Comparison of ENCODE assay signal across 9 cellular contexts in genomic region chr12:70920251-70920851, GRCh38. TPM values are rescaled to one million over a fixed set of nuclear protein-coding genes. Genes with fewer than 3 reads are reported as not detected.
A peak's percentile ranks its signal among the peaks of the same experiment; 100 is the strongest.
DNase-seq lines count a peak whose midpoint lies in the region; ATAC-seq and TF ChIP-seq lines count a peak whose summit lies in the region.
"Had no signal": no experiment of that assay in that cellular context is flagged by ENCODE, and none has a peak within 500 bp of the region (broad histone marks: within the 10 kb centered on the region; RNA-seq: fewer than 3 reads in every experiment).

A gene with protein sequence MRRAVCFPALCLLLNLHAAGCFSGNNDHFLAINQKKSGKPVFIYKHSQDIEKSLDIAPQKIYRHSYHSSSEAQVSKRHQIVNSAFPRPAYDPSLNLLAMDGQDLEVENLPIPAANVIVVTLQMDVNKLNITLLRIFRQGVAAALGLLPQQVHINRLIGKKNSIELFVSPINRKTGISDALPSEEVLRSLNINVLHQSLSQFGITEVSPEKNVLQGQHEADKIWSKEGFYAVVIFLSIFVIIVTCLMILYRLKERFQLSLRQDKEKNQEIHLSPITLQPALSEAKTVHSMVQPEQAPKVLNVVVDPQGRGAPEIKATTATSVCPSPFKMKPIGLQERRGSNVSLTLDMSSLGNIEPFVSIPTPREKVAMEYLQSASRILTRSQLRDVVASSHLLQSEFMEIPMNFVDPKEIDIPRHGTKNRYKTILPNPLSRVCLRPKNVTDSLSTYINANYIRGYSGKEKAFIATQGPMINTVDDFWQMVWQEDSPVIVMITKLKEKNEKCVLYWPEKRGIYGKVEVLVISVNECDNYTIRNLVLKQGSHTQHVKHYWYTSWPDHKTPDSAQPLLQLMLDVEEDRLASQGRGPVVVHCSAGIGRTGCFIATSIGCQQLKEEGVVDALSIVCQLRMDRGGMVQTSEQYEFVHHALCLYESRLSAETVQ (minus strand): TSS chr12:70920738. CDS start chr12:70920390, 348 bp downstream.

- CTCF ChIA-PET in activated naive CD4-positive, alpha-beta T cell treated with anti-CD3 and anti-CD28 coated beads, Interleukin-2, amount 10 ng/mL, durations not matched to agents 7 days and 5 days (lab: Charles Lee): no interaction called here

- H3K36me3 ChIP-seq in left ventricle myocardium inferior: no peaks in the 10 kb centered on the region
- no peaks in the 10 kb centered on the region for H3K36me3 ChIP-seq in body of pancreas (replicated peaks in 1 of 2; ENCODE audit: insufficient read depth in 1 of 2, low read depth in 2 of 2)
- no peaks in the 10 kb centered on the region for H3K36me3 ChIP-seq in aorta (ENCODE audit: control insufficient read depth in 1 of 2, insufficient read depth in 2 of 2, low read length in 1 of 2)

- no peaks in the 10 kb centered on the region for H3K9me3 Mint-ChIP-seq in mesothelial cell of epicardium
- no peaks in the 10 kb centered on the region for H3K9me3 Mint-ChIP-seq in activated naive CD4-positive, alpha-beta T cell treated with anti-CD3 and anti-CD28 coated beads, Interleukin-2, amount 10 ng/mL, durations not matched to agents 7 days and 5 days
- H3K9me3 Mint-ChIP-seq: activated T-cell treated with anti-CD3 and anti-CD28 coated beads, Interleukin-2, amount 50 U/mL, for 4 hours had no signal

- peaks cover 60% of the 10 kb centered on the region for H3K27me3 Mint-ChIP-seq in mesothelial cell of epicardium (ENCODE audit: low read depth)
- H3K27me3 Mint-ChIP-seq in activated naive CD4-positive, alpha-beta T cell treated with anti-CD3 and anti-CD28 coated beads, Interleukin-2, amount 10 ng/mL, durations not matched to agents 7 days and 5 days: peaks cover 12% of the 10 kb centered on the region

- no peaks in the 10 kb centered on the region for H3K36me3 Mint-ChIP-seq in mesothelial cell of epicardium
- no peaks in the 10 kb centered on the region for H3K36me3 Mint-ChIP-seq in activated naive CD4-positive, alpha-beta T cell treated with anti-CD3 and anti-CD28 coated beads, Interleukin-2, amount 10 ng/mL, durations not matched to agents 7 days and 5 days

- ATAC-seq in Right ventricle myocardium inferior (no peak), body of pancreas (no peak), aorta (ENCODE audit: low FRiP score) (no peak)
- ATAC-seq: activated T-cell treated with anti-CD3 and anti-CD28 coated beads, Interleukin-2, amount 50 U/mL, for 4 hours had no signal

- no peak within 1 kb of the TSS for H3K27ac Mint-ChIP-seq in mesothelial cell of epicardium
- no peak within 1 kb of the TSS for H3K27ac Mint-ChIP-seq in activated naive CD4-positive, alpha-beta T cell treated with anti-CD3 and anti-CD28 coated beads, Interleukin-2, amount 10 ng/mL, durations not matched to agents 7 days and 5 days

- TF ChIP-seq CTCF in left ventricle myocardium inferior (IDR thresholded peaks at IDR 0.05; ENCODE audit: borderline replicate concordance): no peak
- no peak for TF ChIP-seq CTCF in body of pancreas (IDR thresholded peaks at IDR 0.05)
- TF ChIP-seq CTCF in mesothelial cell of epicardium (IDR thresholded peaks at IDR 0.05; ENCODE audit: unreplicated experiment): no peak

- H3K4me1 ChIP-seq in left ventricle myocardium inferior (no peaks in the 10 kb centered on the region), body of pancreas (peaks cover 8% of the 10 kb centered on the region), aorta (ENCODE audit: control insufficient read depth in 1 of 2, insufficient read depth in 2 of 2, low read length in 2 of 2) (no peaks in the 10 kb centered on the region)

- H3K4me1 Mint-ChIP-seq in mesothelial cell of epicardium: peaks cover 1% of the 10 kb centered on the region
- no peaks in the 10 kb centered on the region for H3K4me1 Mint-ChIP-seq in activated naive CD4-positive, alpha-beta T cell treated with anti-CD3 and anti-CD28 coated beads, Interleukin-2, amount 10 ng/mL, durations not matched to agents 7 days and 5 days

- WGBS in body of pancreas, 2 donors: 2 to 4% methylated on average over 27 to 29 of the region's 29 CpGs
- 2% methylated on average over 29 of the region's 29 CpGs for WGBS in aorta, 2 donors

- H3K4me3 Mint-ChIP-seq in mesothelial cell of epicardium: peak within 1 kb of the TSS; percentile 21
- H3K4me3 Mint-ChIP-seq in activated naive CD4-positive, alpha-beta T cell treated with anti-CD3 and anti-CD28 coated beads, Interleukin-2, amount 10 ng/mL, durations not matched to agents 7 days and 5 days: no peak within 1 kb of the TSS
- H3K4me3 Mint-ChIP-seq: activated T-cell treated with anti-CD3 and anti-CD28 coated beads, Interleukin-2, amount 50 U/mL, for 4 hours had no signal

- H3K27ac ChIP-seq in left ventricle myocardium inferior (replicated peaks): no peak within 1 kb of the TSS
- no peak within 1 kb of the TSS for H3K27ac ChIP-seq in body of pancreas
- H3K27ac ChIP-seq in aorta (ENCODE audit: low read depth in 1 of 2, low read length in 2 of 2): no peak within 1 kb of the TSS

- H3K4me3 ChIP-seq in left ventricle myocardium inferior: peak within 1 kb of the TSS; percentile 9
- H3K4me3 ChIP-seq in body of pancreas: no peak within 1 kb of the TSS
- no peak within 1 kb of the TSS for H3K4me3 ChIP-seq in aorta (ENCODE audit: low read length in 2 of 2)

- no peak for DNase-seq in left ventricle myocardium inferior
- DNase-seq in Right ventricle myocardium inferior (ENCODE audit: missing footprints): no peak
- peak; percentile 6 to 52 (median 14) for DNase-seq in body of pancreas
- DNase-seq in mesothelial cell of epicardium (ENCODE audit: low spot score in 2 of 2, unreplicated experiment in 2 of 2): no peak
- peak; percentile 38 to 72 for DNase-seq in aorta
- no peak for DNase-seq in activated naive CD4-positive, alpha-beta T cell treated with anti-CD3 and anti-CD28 coated beads, Interleukin-2, amount 10 ng/mL, durations not matched to agents 7 days and 5 days
- no peak for DNase-seq in Kasumi-1 (lab: John Stamatoyannopoulos, UW)
- no peak for DNase-seq in NCI-H1436 (lab: John Stamatoyannopoulos, UW)
- DNase-seq: activated T-cell treated with anti-CD3 and anti-CD28 coated beads, Interleukin-2, amount 50 U/mL, for 4 hours had no signal

- H3K9me3 ChIP-seq in left ventricle myocardium inferior (replicated peaks) (no peaks in the 10 kb centered on the region), body of pancreas (no peaks in the 10 kb centered on the region), aorta (ENCODE audit: control insufficient read depth, low read length) (peaks cover 2% of the 10 kb centered on the region)

- H3K27me3 ChIP-seq in left ventricle myocardium inferior (ENCODE audit: low read depth) (peaks cover 47% of the 10 kb centered on the region), body of pancreas (peaks cover 0 to 7% of the 10 kb centered on the region in 2 donors), aorta (ENCODE audit: control insufficient read depth in 1 of 2, insufficient read depth in 2 of 2, low read length in 1 of 2) (no peaks in the 10 kb centered on the region)

- intact Hi-C loops in left ventricle myocardium inferior (cut with micrococcal nuclease): no loop called here
- intact Hi-C loops in Right ventricle myocardium inferior (cut with DNase I): no loop called here
- intact Hi-C loops in body of pancreas (cut with DNase I): no loop called here
- intact Hi-C loops in aorta (cut with DNase I): no loop called here

- TF ChIP-seq POLR2A in body of pancreas (IDR thresholded peaks at IDR 0.05): no peak

RNA-seq across cellular contexts. Expression of the gene that starts here (rescaled TPM):
- 1.3 TPM for total RNA-seq in left ventricle myocardium inferior
- 1.2 TPM for total RNA-seq in Right ventricle myocardium inferior
- total RNA-seq in body of pancreas: under 1 TPM; 0.33 to 0.78 TPM
- total RNA-seq in mesothelial cell of epicardium: 0.38 to 0.60 TPM (median 0.52 TPM) in 3 replicates
- under 1 TPM; 0.45 to 0.49 TPM for total RNA-seq in aorta
- 1 to 10 TPM in 1 of 2 donors, under 1 TPM in 1; 0.23 to 1.8 TPM for polyA plus RNA-seq in aorta
- total RNA-seq: activated T-cell treated with anti-CD3 and anti-CD28 coated beads, Interleukin-2, amount 50 U/mL, for 4 hours had no signal

Comparison
In these comparisons a context has a peak if more than half of its experiments do, and no peak if none do; other contexts are left out.
1. Peak in DNase-seq in body of pancreas; RNA of the gene not detected or under 1 TPM.
2. DNase-seq: peak in aorta (2 of 2); none in left ventricle myocardium inferior (single experiment), Right ventricle myocardium inferior (single experiment), mesothelial cell of epicardium (0 of 2), activated naive CD4-positive, alpha-beta T cell treated with anti-CD3 and anti-CD28 coated beads, Interleukin-2, amount 10 ng/mL, durations not matched to agents 7 days and 5 days (single experiment), Kasumi-1 (0 of 2) and NCI-H1436 (single experiment).